1 cellular context compared by ENCODE assay signal in the genomic region with DNA sequence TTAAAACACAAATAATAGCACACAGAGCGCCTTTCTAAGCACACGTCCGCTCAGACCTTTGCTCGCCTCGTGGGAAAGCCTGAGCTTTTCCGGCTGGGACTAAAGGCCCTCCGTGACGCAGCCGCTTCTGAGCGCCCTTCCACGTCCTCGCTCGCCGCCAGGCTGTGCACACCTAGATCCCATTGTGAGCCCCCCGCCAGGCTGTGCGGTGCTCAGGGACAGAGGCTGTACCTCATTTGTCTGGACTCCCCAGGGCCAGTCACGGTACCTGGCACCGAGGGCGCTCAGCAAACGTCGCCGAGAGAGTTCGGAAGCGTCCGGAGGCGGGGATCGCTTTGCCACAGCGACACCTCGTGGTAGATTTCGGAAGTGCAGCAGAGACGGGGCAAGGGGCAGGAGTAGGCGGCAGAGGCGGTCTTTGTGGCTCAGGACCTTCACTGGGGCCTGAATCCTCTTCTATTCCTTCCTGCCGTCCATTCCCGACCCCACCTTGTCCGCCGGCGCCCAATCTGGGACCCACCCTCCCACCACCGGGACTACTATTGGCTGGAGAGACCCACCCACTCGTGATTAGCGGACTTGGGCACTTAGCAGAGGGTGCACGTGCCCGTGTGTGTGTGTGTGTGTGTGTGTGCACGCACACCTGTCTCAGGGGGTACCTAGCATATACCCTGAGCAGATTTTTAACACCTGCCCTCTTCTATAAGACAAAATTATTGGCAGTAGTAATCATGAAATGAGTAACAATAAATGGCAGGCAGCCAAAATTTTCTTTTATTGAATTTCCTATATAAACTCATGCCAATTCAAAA.
TF ChIP-seq lines count a peak whose summit lies in the region.

No MANE protein-coding gene starts in this region.

TF ChIP-seq in GM12878, 131 proteins besides CTCF, POLR2A, EP300 and RAD21 (continued from another document and continues in another):
- TF ChIP-seq, protein P1, sequence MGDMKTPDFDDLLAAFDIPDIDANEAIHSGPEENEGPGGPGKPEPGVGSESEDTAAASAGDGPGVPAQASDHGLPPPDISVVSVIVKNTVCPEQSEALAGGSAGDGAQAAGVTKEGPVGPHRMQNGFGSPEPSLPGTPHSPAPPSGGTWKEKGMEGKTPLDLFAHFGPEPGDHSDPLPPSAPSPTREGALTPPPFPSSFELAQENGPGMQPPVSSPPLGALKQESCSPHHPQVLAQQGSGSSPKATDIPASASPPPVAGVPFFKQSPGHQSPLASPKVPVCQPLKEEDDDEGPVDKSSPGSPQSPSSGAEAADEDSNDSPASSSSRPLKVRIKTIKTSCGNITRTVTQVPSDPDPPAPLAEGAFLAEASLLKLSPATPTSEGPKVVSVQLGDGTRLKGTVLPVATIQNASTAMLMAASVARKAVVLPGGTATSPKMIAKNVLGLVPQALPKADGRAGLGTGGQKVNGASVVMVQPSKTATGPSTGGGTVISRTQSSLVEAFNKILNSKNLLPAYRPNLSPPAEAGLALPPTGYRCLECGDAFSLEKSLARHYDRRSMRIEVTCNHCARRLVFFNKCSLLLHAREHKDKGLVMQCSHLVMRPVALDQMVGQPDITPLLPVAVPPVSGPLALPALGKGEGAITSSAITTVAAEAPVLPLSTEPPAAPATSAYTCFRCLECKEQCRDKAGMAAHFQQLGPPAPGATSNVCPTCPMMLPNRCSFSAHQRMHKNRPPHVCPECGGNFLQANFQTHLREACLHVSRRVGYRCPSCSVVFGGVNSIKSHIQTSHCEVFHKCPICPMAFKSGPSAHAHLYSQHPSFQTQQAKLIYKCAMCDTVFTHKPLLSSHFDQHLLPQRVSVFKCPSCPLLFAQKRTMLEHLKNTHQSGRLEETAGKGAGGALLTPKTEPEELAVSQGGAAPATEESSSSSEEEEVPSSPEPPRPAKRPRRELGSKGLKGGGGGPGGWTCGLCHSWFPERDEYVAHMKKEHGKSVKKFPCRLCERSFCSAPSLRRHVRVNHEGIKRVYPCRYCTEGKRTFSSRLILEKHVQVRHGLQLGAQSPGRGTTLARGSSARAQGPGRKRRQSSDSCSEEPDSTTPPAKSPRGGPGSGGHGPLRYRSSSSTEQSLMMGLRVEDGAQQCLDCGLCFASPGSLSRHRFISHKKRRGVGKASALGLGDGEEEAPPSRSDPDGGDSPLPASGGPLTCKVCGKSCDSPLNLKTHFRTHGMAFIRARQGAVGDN (IDR thresholded peaks at IDR 0.05): peak; percentile 20; the same call in 1 of the 2 replicates
- TF ChIP-seq, protein P2, sequence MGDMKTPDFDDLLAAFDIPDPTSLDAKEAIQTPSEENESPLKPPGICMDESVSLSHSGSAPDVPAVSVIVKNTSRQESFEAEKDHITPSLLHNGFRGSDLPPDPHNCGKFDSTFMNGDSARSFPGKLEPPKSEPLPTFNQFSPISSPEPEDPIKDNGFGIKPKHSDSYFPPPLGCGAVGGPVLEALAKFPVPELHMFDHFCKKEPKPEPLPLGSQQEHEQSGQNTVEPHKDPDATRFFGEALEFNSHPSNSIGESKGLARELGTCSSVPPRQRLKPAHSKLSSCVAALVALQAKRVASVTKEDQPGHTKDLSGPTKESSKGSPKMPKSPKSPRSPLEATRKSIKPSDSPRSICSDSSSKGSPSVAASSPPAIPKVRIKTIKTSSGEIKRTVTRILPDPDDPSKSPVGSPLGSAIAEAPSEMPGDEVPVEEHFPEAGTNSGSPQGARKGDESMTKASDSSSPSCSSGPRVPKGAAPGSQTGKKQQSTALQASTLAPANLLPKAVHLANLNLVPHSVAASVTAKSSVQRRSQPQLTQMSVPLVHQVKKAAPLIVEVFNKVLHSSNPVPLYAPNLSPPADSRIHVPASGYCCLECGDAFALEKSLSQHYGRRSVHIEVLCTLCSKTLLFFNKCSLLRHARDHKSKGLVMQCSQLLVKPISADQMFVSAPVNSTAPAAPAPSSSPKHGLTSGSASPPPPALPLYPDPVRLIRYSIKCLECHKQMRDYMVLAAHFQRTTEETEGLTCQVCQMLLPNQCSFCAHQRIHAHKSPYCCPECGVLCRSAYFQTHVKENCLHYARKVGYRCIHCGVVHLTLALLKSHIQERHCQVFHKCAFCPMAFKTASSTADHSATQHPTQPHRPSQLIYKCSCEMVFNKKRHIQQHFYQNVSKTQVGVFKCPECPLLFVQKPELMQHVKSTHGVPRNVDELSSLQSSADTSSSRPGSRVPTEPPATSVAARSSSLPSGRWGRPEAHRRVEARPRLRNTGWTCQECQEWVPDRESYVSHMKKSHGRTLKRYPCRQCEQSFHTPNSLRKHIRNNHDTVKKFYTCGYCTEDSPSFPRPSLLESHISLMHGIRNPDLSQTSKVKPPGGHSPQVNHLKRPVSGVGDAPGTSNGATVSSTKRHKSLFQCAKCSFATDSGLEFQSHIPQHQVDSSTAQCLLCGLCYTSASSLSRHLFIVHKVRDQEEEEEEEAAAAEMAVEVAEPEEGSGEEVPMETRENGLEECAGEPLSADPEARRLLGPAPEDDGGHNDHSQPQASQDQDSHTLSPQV (IDR thresholded peaks at IDR 0.05): no peak
- TF ChIP-seq SMARCA5 (IDR thresholded peaks at IDR 0.05): peak; percentile 86; the same call in 1 of the 2 replicates
- TF ChIP-seq ZZZ3 (IDR thresholded peaks at IDR 0.05; ENCODE audit: control insufficient read depth, insufficient read length, low read depth): no peak
- TF ChIP-seq FOXM1 (IDR thresholded peaks at IDR 0.05; ENCODE audit: low read depth, low read length): no peak
- no peak for TF ChIP-seq HDAC2 (IDR thresholded peaks at IDR 0.05)
- no peak for TF ChIP-seq CHD4 (IDR thresholded peaks at IDR 0.05)
- TF ChIP-seq, protein P3, sequence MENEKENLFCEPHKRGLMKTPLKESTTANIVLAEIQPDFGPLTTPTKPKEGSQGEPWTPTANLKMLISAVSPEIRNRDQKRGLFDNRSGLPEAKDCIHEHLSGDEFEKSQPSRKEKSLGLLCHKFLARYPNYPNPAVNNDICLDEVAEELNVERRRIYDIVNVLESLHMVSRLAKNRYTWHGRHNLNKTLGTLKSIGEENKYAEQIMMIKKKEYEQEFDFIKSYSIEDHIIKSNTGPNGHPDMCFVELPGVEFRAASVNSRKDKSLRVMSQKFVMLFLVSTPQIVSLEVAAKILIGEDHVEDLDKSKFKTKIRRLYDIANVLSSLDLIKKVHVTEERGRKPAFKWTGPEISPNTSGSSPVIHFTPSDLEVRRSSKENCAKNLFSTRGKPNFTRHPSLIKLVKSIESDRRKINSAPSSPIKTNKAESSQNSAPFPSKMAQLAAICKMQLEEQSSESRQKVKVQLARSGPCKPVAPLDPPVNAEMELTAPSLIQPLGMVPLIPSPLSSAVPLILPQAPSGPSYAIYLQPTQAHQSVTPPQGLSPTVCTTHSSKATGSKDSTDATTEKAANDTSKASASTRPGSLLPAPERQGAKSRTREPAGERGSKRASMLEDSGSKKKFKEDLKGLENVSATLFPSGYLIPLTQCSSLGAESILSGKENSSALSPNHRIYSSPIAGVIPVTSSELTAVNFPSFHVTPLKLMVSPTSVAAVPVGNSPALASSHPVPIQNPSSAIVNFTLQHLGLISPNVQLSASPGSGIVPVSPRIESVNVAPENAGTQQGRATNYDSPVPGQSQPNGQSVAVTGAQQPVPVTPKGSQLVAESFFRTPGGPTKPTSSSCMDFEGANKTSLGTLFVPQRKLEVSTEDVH (IDR thresholded peaks at IDR 0.05; ENCODE audit: low read depth, partially characterized antibody): no peak
- no peak for TF ChIP-seq EZH2 (IDR thresholded peaks at IDR 0.05; ENCODE audit: borderline replicate concordance, control insufficient read depth, low read depth, low read length)
- TF ChIP-seq HCFC1 (IDR thresholded peaks at IDR 0.05; ENCODE audit: low read length): no peak
- no peak for TF ChIP-seq PAX8 (IDR thresholded peaks at IDR 0.05)
- TF ChIP-seq POU2F2 (IDR thresholded peaks at IDR 0.05; ENCODE audit: borderline replicate concordance, low read depth, low read length): peak; percentile 49; the same call in 1 of the 3 replicates
- TF ChIP-seq, protein P4, sequence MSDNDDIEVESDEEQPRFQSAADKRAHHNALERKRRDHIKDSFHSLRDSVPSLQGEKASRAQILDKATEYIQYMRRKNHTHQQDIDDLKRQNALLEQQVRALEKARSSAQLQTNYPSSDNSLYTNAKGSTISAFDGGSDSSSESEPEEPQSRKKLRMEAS (IDR thresholded peaks at IDR 0.05; ENCODE audit: low read depth, low read length): no peak
- TF ChIP-seq ZNF24 (IDR thresholded peaks at IDR 0.05): no peak
- no peak for TF ChIP-seq SP1 (IDR thresholded peaks at IDR 0.05; ENCODE audit: low read depth, low read length)
- TF ChIP-seq, protein P5, sequence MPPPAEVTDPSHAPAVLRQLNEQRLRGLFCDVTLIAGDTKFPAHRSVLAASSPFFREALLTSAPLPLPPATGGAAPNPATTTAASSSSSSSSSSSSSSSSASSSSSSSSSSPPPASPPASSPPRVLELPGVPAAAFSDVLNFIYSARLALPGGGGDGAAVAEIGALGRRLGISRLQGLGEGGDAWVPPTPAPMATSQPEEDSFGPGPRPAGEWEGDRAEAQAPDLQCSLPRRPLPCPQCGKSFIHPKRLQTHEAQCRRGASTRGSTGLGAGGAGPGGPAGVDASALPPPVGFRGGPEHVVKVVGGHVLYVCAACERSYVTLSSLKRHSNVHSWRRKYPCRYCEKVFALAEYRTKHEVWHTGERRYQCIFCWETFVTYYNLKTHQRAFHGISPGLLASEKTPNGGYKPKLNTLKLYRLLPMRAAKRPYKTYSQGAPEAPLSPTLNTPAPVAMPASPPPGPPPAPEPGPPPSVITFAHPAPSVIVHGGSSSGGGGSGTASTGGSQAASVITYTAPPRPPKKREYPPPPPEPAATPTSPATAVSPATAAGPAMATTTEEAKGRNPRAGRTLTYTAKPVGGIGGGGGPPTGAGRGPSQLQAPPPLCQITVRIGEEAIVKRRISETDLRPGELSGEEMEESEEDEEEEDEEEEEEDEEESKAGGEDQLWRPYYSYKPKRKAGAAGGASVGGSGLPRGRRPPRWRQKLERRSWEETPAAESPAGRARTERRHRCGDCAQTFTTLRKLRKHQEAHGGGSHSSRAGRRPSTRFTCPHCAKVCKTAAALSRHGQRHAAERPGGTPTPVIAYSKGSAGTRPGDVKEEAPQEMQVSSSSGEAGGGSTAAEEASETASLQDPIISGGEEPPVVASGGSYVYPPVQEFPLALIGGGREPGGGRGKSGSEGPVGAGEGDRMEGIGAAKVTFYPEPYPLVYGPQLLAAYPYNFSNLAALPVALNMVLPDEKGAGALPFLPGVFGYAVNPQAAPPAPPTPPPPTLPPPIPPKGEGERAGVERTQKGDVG (CRISPR knock-in tag; IDR thresholded peaks at IDR 0.05): no peak
- no peak for TF ChIP-seq NFIC (IDR thresholded peaks at IDR 0.05; ENCODE audit: low read depth, low read length)
- peak; percentile 67 for TF ChIP-seq NBN (IDR thresholded peaks at IDR 0.05)
- peak; percentile 31 for TF ChIP-seq MEF2B (IDR thresholded peaks at IDR 0.05; ENCODE audit: partially characterized antibody, poor library complexity, severe bottlenecking)
- no peak for TF ChIP-seq NRF1 (conservative IDR thresholded peaks at IDR 0.05; ENCODE audit: low read depth, low read length)
- peak; percentile 42; the same call in 1 of the 2 replicates for TF ChIP-seq NR2F1 (conservative IDR thresholded peaks at IDR 0.05)
- no peak for TF ChIP-seq JUND (IDR thresholded peaks at IDR 0.05; ENCODE audit: low read depth, low read length)
- no peak for TF ChIP-seq ZNF274 (IDR thresholded peaks at IDR 0.05; ENCODE audit: insufficient read depth, insufficient read length)
- TF ChIP-seq, protein P6, sequence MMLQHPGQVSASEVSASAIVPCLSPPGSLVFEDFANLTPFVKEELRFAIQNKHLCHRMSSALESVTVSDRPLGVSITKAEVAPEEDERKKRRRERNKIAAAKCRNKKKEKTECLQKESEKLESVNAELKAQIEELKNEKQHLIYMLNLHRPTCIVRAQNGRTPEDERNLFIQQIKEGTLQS (IDR thresholded peaks at IDR 0.05; ENCODE audit: borderline replicate concordance, extremely low read depth, low read depth, low read length): no peak
- no peak for TF ChIP-seq RBBP5 (conservative IDR thresholded peaks at IDR 0.05)
- TF ChIP-seq, protein P7, sequence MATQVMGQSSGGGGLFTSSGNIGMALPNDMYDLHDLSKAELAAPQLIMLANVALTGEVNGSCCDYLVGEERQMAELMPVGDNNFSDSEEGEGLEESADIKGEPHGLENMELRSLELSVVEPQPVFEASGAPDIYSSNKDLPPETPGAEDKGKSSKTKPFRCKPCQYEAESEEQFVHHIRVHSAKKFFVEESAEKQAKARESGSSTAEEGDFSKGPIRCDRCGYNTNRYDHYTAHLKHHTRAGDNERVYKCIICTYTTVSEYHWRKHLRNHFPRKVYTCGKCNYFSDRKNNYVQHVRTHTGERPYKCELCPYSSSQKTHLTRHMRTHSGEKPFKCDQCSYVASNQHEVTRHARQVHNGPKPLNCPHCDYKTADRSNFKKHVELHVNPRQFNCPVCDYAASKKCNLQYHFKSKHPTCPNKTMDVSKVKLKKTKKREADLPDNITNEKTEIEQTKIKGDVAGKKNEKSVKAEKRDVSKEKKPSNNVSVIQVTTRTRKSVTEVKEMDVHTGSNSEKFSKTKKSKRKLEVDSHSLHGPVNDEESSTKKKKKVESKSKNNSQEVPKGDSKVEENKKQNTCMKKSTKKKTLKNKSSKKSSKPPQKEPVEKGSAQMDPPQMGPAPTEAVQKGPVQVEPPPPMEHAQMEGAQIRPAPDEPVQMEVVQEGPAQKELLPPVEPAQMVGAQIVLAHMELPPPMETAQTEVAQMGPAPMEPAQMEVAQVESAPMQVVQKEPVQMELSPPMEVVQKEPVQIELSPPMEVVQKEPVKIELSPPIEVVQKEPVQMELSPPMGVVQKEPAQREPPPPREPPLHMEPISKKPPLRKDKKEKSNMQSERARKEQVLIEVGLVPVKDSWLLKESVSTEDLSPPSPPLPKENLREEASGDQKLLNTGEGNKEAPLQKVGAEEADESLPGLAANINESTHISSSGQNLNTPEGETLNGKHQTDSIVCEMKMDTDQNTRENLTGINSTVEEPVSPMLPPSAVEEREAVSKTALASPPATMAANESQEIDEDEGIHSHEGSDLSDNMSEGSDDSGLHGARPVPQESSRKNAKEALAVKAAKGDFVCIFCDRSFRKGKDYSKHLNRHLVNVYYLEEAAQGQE (IDR thresholded peaks at IDR 0.05; ENCODE audit: low read depth, low read length): no peak
- TF ChIP-seq RELA (IDR thresholded peaks at IDR 0.05; ENCODE audit: borderline replicate concordance, partially characterized antibody): no peak
- no peak for TF ChIP-seq NFYA (IDR thresholded peaks at IDR 0.05; ENCODE audit: borderline replicate concordance, low read depth, low read length)
- TF ChIP-seq ZNF207 (IDR thresholded peaks at IDR 0.05; ENCODE audit: borderline replicate concordance): no peak
- no peak for TF ChIP-seq FOS (IDR thresholded peaks at IDR 0.05; ENCODE audit: borderline replicate concordance, extremely low read depth, insufficient read length)
- no peak for TF ChIP-seq BMI1 (IDR thresholded peaks at IDR 0.05; ENCODE audit: borderline replicate concordance)
- no peak for TF ChIP-seq YY1 (IDR thresholded peaks at IDR 0.05; ENCODE audit: low read depth, low read length)
- TF ChIP-seq FOXK2 (IDR thresholded peaks at IDR 0.05): no peak
- 0 out of 2 replicates have a peak, but pooled peaks have one; percentile 22 for TF ChIP-seq IRF4 (IDR thresholded peaks at IDR 0.05; ENCODE audit: low read depth, low read length)
- TF ChIP-seq IKZF1 (conservative IDR thresholded peaks at IDR 0.05): peak; percentile 57
- TF ChIP-seq CHD1 (IDR thresholded peaks at IDR 0.05; ENCODE audit: low read depth, low read length): no peak
- TF ChIP-seq SUZ12 (IDR thresholded peaks at IDR 0.05; ENCODE audit: unreplicated experiment): no peak
- TF ChIP-seq ASH2L (IDR thresholded peaks at IDR 0.05; ENCODE audit: borderline replicate concordance, low read depth): no peak
- TF ChIP-seq NR2C1 (IDR thresholded peaks at IDR 0.05): no peak
- TF ChIP-seq, protein P8, sequence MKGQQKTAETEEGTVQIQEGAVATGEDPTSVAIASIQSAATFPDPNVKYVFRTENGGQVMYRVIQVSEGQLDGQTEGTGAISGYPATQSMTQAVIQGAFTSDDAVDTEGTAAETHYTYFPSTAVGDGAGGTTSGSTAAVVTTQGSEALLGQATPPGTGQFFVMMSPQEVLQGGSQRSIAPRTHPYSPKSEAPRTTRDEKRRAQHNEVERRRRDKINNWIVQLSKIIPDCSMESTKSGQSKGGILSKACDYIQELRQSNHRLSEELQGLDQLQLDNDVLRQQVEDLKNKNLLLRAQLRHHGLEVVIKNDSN (IDR thresholded peaks at IDR 0.05; ENCODE audit: borderline replicate concordance, extremely low read length, insufficient read depth, low read depth, low read length): no peak
